Comparison of ENCODE assay signal across 27 cellular contexts in the genomic region with DNA sequence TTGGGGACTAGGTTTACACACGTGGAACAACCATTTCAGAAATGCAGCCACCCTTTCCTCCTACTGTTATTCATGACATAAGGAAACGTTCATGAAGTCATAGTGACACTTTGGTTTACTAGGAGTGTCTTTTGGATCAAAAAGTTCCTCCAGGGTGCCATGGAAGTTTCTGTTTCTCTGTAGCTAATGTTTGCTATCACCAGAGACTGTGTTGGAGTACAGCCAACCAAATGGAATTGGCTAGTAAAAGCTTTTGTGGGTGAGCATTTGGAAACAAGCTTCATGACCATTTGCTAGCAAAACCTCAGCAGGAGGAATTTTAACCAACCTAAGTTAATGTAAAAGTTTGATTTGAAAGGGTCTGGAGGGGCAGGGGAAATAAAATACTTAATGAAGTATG. TPM values are rescaled to one million over a fixed set of nuclear protein-coding genes. Genes with fewer than 3 reads are reported as not detected.
A peak's percentile ranks its signal among the peaks of the same experiment; 100 is the strongest.
DNase-seq lines count a peak whose midpoint lies in the region; ATAC-seq and TF ChIP-seq lines count a peak whose summit lies in the region.
"Had no signal": no experiment of that assay in that cellular context is flagged by ENCODE, and none has a peak within 500 bp of the region (broad histone marks: within the 10 kb centered on the region; RNA-seq: fewer than 3 reads in every experiment).

No MANE protein-coding gene starts in this region.

- no peak for ATAC-seq in HG02763 (IDR thresholded peaks at IDR 0.05; ENCODE audit: unreplicated experiment)
- ATAC-seq: activated CD8-positive, alpha-beta T cell treated with anti-CD3 and anti-CD28 coated beads for 36 hours; mucosa of descending colon; pancreas had no signal

- H2AFZ ChIP-seq in smooth muscle cell (ENCODE audit: low read depth) = peak overlapping the region; percentile 48

- WGBS in smooth muscle cell (ENCODE audit: low lambda C conversion rate) = 73% methylated on average over 2 of the region's 2 CpGs

- no peaks in the 10 kb centered on the region for H3K36me3 ChIP-seq in brain microvascular endothelial cell (replicated peaks)
- no peaks in the 10 kb centered on the region for H3K36me3 ChIP-seq in smooth muscle cell (ENCODE audit: low read depth)
- H3K36me3 ChIP-seq: HAP-1, pancreas, tibial nerve had no signal

- H3F3A ChIP-seq in smooth muscle cell (ENCODE audit: low read depth) = no peaks in the 10 kb centered on the region

- in situ Hi-C loops in brain microvascular endothelial cell (cut with HindIII; ENCODE audit: low pct_ligation_motif_present, low sequenced_read_pairs) = no loop called here

- no peaks in the 10 kb centered on the region for H3K9me3 ChIP-seq in smooth muscle cell (replicated peaks; ENCODE audit: low read depth)
- H3K9me3 ChIP-seq: HAP-1, mucosa of descending colon, pancreas, tibial nerve had no signal

- no peaks in the 10 kb centered on the region for H4K20me1 ChIP-seq in smooth muscle cell (ENCODE audit: low read depth)

- H3K27ac ChIP-seq in brain microvascular endothelial cell (no peak overlapping the region), smooth muscle cell (ENCODE audit: low read depth) (no peak overlapping the region)
- H3K27ac ChIP-seq: pancreas, tibial nerve had no signal

- TF ChIP-seq CTCF in brain microvascular endothelial cell (IDR thresholded peaks at IDR 0.05; ENCODE audit: low read depth, low read length, missing control alignments) (no peak), foreskin fibroblast (IDR thresholded peaks at IDR 0.05; ENCODE audit: low read depth, low read length) (no peak), smooth muscle cell (IDR thresholded peaks at IDR 0.05; ENCODE audit: borderline replicate concordance, insufficient read depth, poor library complexity, severe bottlenecking) (no peak)

- H3K4me2 ChIP-seq in smooth muscle cell = no peak overlapping the region

- H3K79me2 ChIP-seq in smooth muscle cell (ENCODE audit: low read depth) = no peaks in the 10 kb centered on the region

- DNase-seq in HT-29 (ENCODE audit: low spot score) = peak; percentile 24
- peak; percentile 9 for DNase-seq in brain microvascular endothelial cell
- peak; percentile 4 to 51 for DNase-seq in foreskin fibroblast
- no peak for DNase-seq in smooth muscle cell (lab: John Stamatoyannopoulos, UW; ENCODE audit: unreplicated experiment)
- no peak for DNase-seq in KG1 (lab: John Stamatoyannopoulos, UW)
- no peak for DNase-seq in DMS53 (lab: John Stamatoyannopoulos, UW)
- DNase-seq: activated CD8-positive, alpha-beta memory T cell treated with anti-CD3 and anti-CD28 coated beads, Interleukin-2, amount 50 U/mL, for 48 hours; activated CD8-positive, alpha-beta T cell treated with anti-CD3 and anti-CD28 coated beads for 36 hours; amygdala; C1 segment of cervical spinal cord; caudate nucleus; cortex of kidney; DMS153; erythroblast; hippocampal formation; mucosa of descending colon; NCI-H1092; NCI-H1694 treated with DMSO at 0.1 percent for 48 hours; NCI-H446 treated with DMSO at 0.1 percent for 48 hours; NCI-H774; pancreas; stimulated activated CD4-positive, alpha-beta T cell treated with anti-CD3 and anti-CD28 coated beads, Interleukin-12 subunit alpha, Interleukin-12 subunit beta, amount 100 ng/mL, for 4 hours; stimulated activated CD4-positive, alpha-beta T cell treated with anti-CD3 and anti-CD28 coated beads, Interleukin-4, amount 100 ng/mL, for 4 hours had no signal

- H3K4me3 ChIP-seq in brain microvascular endothelial cell (ENCODE audit: low read depth, low read length) (no peak overlapping the region), foreskin fibroblast (ENCODE audit: low read depth in 1 of 2, low read length in 2 of 2) (no peak overlapping the region), smooth muscle cell (no peak overlapping the region)
- H3K4me3 ChIP-seq: HAP-1, lung, mucosa of descending colon, pancreas, tibial nerve had no signal

- no peaks in the 10 kb centered on the region for H3K4me1 ChIP-seq in smooth muscle cell (ENCODE audit: low read depth)

- no peak overlapping the region for H3K9ac ChIP-seq in smooth muscle cell (ENCODE audit: low read depth)

- H3K27me3 ChIP-seq in brain microvascular endothelial cell (replicated peaks) = no peaks in the 10 kb centered on the region
- H3K27me3 ChIP-seq in smooth muscle cell (ENCODE audit: low read depth) = no peaks in the 10 kb centered on the region
- H3K27me3 ChIP-seq: pancreas, tibial nerve had no signal

RNA-seq across cellular contexts. Expression of a gene that starts 43.9 kb away (rescaled TPM):
- total RNA-seq in HT-29 (2014; rRNA removed; shearing (Covaris generic)) = 0.97 TPM in 1 of 2 replicates, not detected in the other
- total RNA-seq in smooth muscle cell = 105 and 119 TPM in 2 replicates
- polyA plus RNA-seq in smooth muscle cell = 25.1 and 34.1 TPM in 2 replicates
- total RNA-seq: activated CD8-positive, alpha-beta T cell treated with anti-CD3 and anti-CD28 coated beads for 36 hours had no signal

Comparison
In these comparisons a context has a peak if more than half of its experiments do, and no peak if none do; other contexts are left out.
1. DNase-seq: peak in HT-29 (single experiment), brain microvascular endothelial cell (single experiment) and foreskin fibroblast (2 of 2); none in smooth muscle cell (single experiment), KG1 (single experiment) and DMS53 (single experiment).
2. RNA of a gene that starts 43.9 kb away (total RNA-seq): 105 to 119 TPM in smooth muscle cell; 0.97 TPM in HT-29; every median in the first group is over 10 times any median in the second.